In genomic region chr2:161964070-161964645, GRCh38 we compare ENCODE assay signal across 1 cellular context.
TF ChIP-seq lines count a peak whose summit lies in the region.

No MANE protein-coding gene starts in this region.

TF ChIP-seq in SK-N-SH, 30 proteins besides CTCF, POLR2A, EP300 and RAD21 (continued from another document):
- TF ChIP-seq FOSL2 (IDR thresholded peaks at IDR 0.05; ENCODE audit: borderline replicate concordance, low read depth) (no peak), NRF1 (IDR thresholded peaks at IDR 0.05; ENCODE audit: low read depth, low read length) (no peak), JUND (IDR thresholded peaks at IDR 0.05) (no peak), YY1 (IDR thresholded peaks at IDR 0.05; ENCODE audit: low read depth) (no peak)
- TF ChIP-seq, protein P1, sequence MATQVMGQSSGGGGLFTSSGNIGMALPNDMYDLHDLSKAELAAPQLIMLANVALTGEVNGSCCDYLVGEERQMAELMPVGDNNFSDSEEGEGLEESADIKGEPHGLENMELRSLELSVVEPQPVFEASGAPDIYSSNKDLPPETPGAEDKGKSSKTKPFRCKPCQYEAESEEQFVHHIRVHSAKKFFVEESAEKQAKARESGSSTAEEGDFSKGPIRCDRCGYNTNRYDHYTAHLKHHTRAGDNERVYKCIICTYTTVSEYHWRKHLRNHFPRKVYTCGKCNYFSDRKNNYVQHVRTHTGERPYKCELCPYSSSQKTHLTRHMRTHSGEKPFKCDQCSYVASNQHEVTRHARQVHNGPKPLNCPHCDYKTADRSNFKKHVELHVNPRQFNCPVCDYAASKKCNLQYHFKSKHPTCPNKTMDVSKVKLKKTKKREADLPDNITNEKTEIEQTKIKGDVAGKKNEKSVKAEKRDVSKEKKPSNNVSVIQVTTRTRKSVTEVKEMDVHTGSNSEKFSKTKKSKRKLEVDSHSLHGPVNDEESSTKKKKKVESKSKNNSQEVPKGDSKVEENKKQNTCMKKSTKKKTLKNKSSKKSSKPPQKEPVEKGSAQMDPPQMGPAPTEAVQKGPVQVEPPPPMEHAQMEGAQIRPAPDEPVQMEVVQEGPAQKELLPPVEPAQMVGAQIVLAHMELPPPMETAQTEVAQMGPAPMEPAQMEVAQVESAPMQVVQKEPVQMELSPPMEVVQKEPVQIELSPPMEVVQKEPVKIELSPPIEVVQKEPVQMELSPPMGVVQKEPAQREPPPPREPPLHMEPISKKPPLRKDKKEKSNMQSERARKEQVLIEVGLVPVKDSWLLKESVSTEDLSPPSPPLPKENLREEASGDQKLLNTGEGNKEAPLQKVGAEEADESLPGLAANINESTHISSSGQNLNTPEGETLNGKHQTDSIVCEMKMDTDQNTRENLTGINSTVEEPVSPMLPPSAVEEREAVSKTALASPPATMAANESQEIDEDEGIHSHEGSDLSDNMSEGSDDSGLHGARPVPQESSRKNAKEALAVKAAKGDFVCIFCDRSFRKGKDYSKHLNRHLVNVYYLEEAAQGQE (IDR thresholded peaks at IDR 0.05; ENCODE audit: low read depth, low read length) = no peak
